Comparison of ENCODE assay signal across 12 cellular contexts in genomic region chr21:25506268-25506667, GRCh38.
"Had no signal": no experiment of that assay in that cellular context is flagged by ENCODE, and none has a peak within 500 bp of the region (broad histone marks: within the 10 kb centered on the region; RNA-seq: fewer than 3 reads in every experiment).

No MANE protein-coding gene starts in this region.

- H3K27me3 Mint-ChIP-seq: T-cell had no signal

- DNase-seq: activated CD4-positive, alpha-beta T cell treated with anti-CD3 and anti-CD28 coated beads, Interleukin-2, amount 50 U/mL, for 1 hour; dermis blood vessel endothelial cell; heart right ventricle; ovary; spleen; T-cell; T-helper 9 cell had no signal

- H3K4me1 Mint-ChIP-seq: mesothelial cell of epicardium had no signal

- H3K9me3 ChIP-seq: gastroesophageal sphincter, ovary had no signal

- H3K27ac ChIP-seq: epithelial cell of prostate, gastroesophageal sphincter, heart right ventricle, ovary, spleen had no signal

- H3K9me3 Mint-ChIP-seq: mesothelial cell of epicardium had no signal

- H3K4me1 ChIP-seq: gastroesophageal sphincter had no signal

- ATAC-seq: gastroesophageal sphincter, heart right ventricle, sciatic nerve, T-cell had no signal

- H3K4me3 Mint-ChIP-seq: mesothelial cell of epicardium, T-cell had no signal

- H3K36me3 Mint-ChIP-seq: mesothelial cell of epicardium, T-cell had no signal

- H3K27me3 ChIP-seq: gastroesophageal sphincter, heart right ventricle, ovary, spleen had no signal

- H3K4me3 ChIP-seq: gastroesophageal sphincter, heart right ventricle, lung, ovary, spleen had no signal

- H3K36me3 ChIP-seq: gastroesophageal sphincter, heart right ventricle, ovary, spleen had no signal
